Comparison of ENCODE assay signal across 1 cellular context in the genomic region with DNA sequence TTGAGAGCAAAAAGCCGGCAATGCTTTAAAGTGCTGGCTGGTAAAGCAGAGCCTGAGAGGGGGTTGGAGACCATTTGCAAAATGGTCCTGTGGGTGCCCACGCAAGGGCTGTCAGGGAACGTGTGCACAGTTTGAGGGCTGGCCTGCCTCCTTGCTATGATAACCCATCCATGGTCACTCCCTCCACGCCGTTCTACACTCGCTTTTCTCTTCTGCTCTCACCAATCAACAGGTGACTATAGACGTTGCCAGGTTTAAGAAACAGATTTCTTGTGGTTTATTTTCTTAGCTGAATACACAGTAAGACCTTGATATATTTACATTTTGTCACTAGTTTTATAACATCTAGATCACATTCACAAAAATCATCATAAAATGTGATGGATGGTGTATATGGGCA.
TF ChIP-seq lines count a peak whose summit lies in the region.

No MANE protein-coding gene starts in this region.

TF ChIP-seq in neural cell, 6 proteins besides CTCF, POLR2A, EP300 and RAD21:
- TF ChIP-seq EZH2 (IDR thresholded peaks at IDR 0.05; ENCODE audit: borderline replicate concordance, insufficient read depth, low read length, poor library complexity, severe bottlenecking) (no peak), MXI1 (conservative IDR thresholded peaks at IDR 0.05; ENCODE audit: poor library complexity, severe bottlenecking) (no peak), TAF1 (IDR thresholded peaks at IDR 0.05; ENCODE audit: low read depth) (no peak), POLR2AphosphoS5 (IDR thresholded peaks at IDR 0.05) (peak; percentile 3), SMC3 (conservative IDR thresholded peaks at IDR 0.05; ENCODE audit: poor library complexity) (no peak), REST (IDR thresholded peaks at IDR 0.05; ENCODE audit: borderline replicate concordance) (no peak)
